Comparison of ENCODE assay signal across 1 cellular context in genomic region chr20:25310268-25310920, GRCh38.
TF ChIP-seq lines count a peak whose summit lies in the region.

No MANE protein-coding gene starts in this region.

TF ChIP-seq in HepG2, 621 proteins besides CTCF, POLR2A, EP300 and RAD21 (continued from another document and continues in another):
- no peak for TF ChIP-seq ZNF800 (CRISPR knock-in tag; IDR thresholded peaks at IDR 0.05)
- TF ChIP-seq PRMT3 (CRISPR knock-in tag; IDR thresholded peaks at IDR 0.05; ENCODE audit: borderline replicate concordance, low read depth), result no peak
- peak; percentile 62; the same call in 1 of the 2 replicates for TF ChIP-seq CSRNP1 (CRISPR knock-in tag; IDR thresholded peaks at IDR 0.05)
- TF ChIP-seq TCF7 (IDR thresholded peaks at IDR 0.05; ENCODE audit: low read depth), result peak; percentile 51; the same call in 1 of the 2 replicates
- no peak for TF ChIP-seq MLX (CRISPR knock-in tag; IDR thresholded peaks at IDR 0.05)
- TF ChIP-seq ZBTB1 (CRISPR knock-in tag; IDR thresholded peaks at IDR 0.05; ENCODE audit: borderline replicate concordance), result no peak
- TF ChIP-seq ZXDC (CRISPR knock-in tag; IDR thresholded peaks at IDR 0.05), result 0 out of 2 replicates have a peak, but pooled peaks have one; percentile 11
- no peak for TF ChIP-seq ZNF496 (CRISPR knock-in tag; IDR thresholded peaks at IDR 0.05; ENCODE audit: insufficient replicate concordance)
- TF ChIP-seq CHD2 (IDR thresholded peaks at IDR 0.05; ENCODE audit: low read depth, low read length), result peak; percentile 23
- TF ChIP-seq NFE2L2 (IDR thresholded peaks at IDR 0.05; ENCODE audit: low read length), result peak; percentile 19; the same call in 1 of the 2 replicates
- TF ChIP-seq MYPOP (CRISPR knock-in tag; IDR thresholded peaks at IDR 0.05), result 0 out of 2 replicates have a peak, but pooled peaks have one; percentile 28
- no peak for TF ChIP-seq ZNF563 (CRISPR knock-in tag; IDR thresholded peaks at IDR 0.05)
- TF ChIP-seq ZNF232 (CRISPR knock-in tag; IDR thresholded peaks at IDR 0.05; ENCODE audit: borderline replicate concordance), result no peak
- no peak for TF ChIP-seq ZNF564 (CRISPR knock-in tag; IDR thresholded peaks at IDR 0.05)
- no peak for TF ChIP-seq ZNF33B (CRISPR knock-in tag; IDR thresholded peaks at IDR 0.05)
- TF ChIP-seq TBL1XR1 (IDR thresholded peaks at IDR 0.05; ENCODE audit: borderline replicate concordance, low read length, partially characterized antibody), result no peak
- no peak for TF ChIP-seq ZNF670 (CRISPR knock-in tag; IDR thresholded peaks at IDR 0.05; ENCODE audit: borderline replicate concordance)
- no peak for TF ChIP-seq TEF (CRISPR knock-in tag; IDR thresholded peaks at IDR 0.05)
- TF ChIP-seq TRIM22 (IDR thresholded peaks at IDR 0.05), result no peak
- 0 out of 2 replicates have a peak, but pooled peaks have one; percentile 45 for TF ChIP-seq KDM5B (CRISPR knock-in tag; IDR thresholded peaks at IDR 0.05; ENCODE audit: borderline replicate concordance)
- peak; percentile 23; the same call in 1 of the 2 replicates for TF ChIP-seq ZNF335 (CRISPR knock-in tag; IDR thresholded peaks at IDR 0.05)
- peak; percentile 83 for TF ChIP-seq NR2C2 (CRISPR knock-in tag; IDR thresholded peaks at IDR 0.05; ENCODE audit: borderline replicate concordance)
- no peak; the same call in 1 of the 2 replicates for TF ChIP-seq MATR3 (CRISPR knock-in tag; IDR thresholded peaks at IDR 0.05)
- TF ChIP-seq ZFP41 (CRISPR knock-in tag; IDR thresholded peaks at IDR 0.05; ENCODE audit: borderline replicate concordance), result no peak
- no peak for TF ChIP-seq ZNF574 (CRISPR knock-in tag; IDR thresholded peaks at IDR 0.05)
- peak; percentile 79; the same call in 1 of the 2 replicates for TF ChIP-seq ZNF318 (CRISPR knock-in tag; IDR thresholded peaks at IDR 0.05)
- no peak; the same call in 1 of the 2 replicates for TF ChIP-seq RFX5 (IDR thresholded peaks at IDR 0.05; ENCODE audit: low read depth, low read length)
- peak; percentile 100 for TF ChIP-seq JUND (CRISPR knock-in tag; IDR thresholded peaks at IDR 0.05)
- TF ChIP-seq SOX5 (CRISPR knock-in tag; IDR thresholded peaks at IDR 0.05; ENCODE audit: borderline replicate concordance), result peak; percentile 86
- 0 out of 2 replicates have a peak, but pooled peaks have one; percentile 29 for TF ChIP-seq ATAD3A (CRISPR knock-in tag; IDR thresholded peaks at IDR 0.05)
- no peak for TF ChIP-seq ZNF10 (CRISPR knock-in tag; IDR thresholded peaks at IDR 0.05; ENCODE audit: borderline replicate concordance, low read depth)
- TF ChIP-seq KLF16 (CRISPR knock-in tag; IDR thresholded peaks at IDR 0.05), result peak in 1 of 2 experiments; percentile 76; a peak in 2 of 4 replicates
- TF ChIP-seq MXD4 (CRISPR knock-in tag; IDR thresholded peaks at IDR 0.05), result 0 out of 2 replicates have a peak, but pooled peaks have one; percentile 25
- TF ChIP-seq SAFB2 (CRISPR knock-in tag; IDR thresholded peaks at IDR 0.05; ENCODE audit: borderline replicate concordance, low read depth), result 0 out of 2 replicates have a peak, but pooled peaks have one; percentile 38
- 0 out of 2 replicates have a peak, but pooled peaks have one; percentile 26 for TF ChIP-seq MXD1 (CRISPR knock-in tag; IDR thresholded peaks at IDR 0.05)
